ENCODE assay signal across 13 cellular contexts in genomic region chr16:53933407-53933806, GRCh38.
A peak's percentile ranks its signal among the peaks of the same experiment; 100 is the strongest.
DNase-seq lines count a peak whose midpoint lies in the region; ATAC-seq and TF ChIP-seq lines count a peak whose summit lies in the region.
"Had no signal": no experiment of that assay in that cellular context is flagged by ENCODE, and none has a peak within 500 bp of the region (broad histone marks: within the 10 kb centered on the region; RNA-seq: fewer than 3 reads in every experiment).

No MANE protein-coding gene starts in this region.

- peak; percentile 60; the same call in 2 of the 3 replicates for ATAC-seq in DND-41 (ENCODE audit: insufficient read depth, low read depth)

- in situ Hi-C loops in GM13977 (cut with MboI; ENCODE audit: low pct_unique_long_range_greater_than_20kb, low sequenced_read_pairs, unreplicated experiment): no loop called here

- H3K27me3 ChIP-seq in DND-41 (ENCODE audit: insufficient read depth, low read length, poor library complexity): no peaks in the 10 kb centered on the region

- no peaks in the 10 kb centered on the region for H3K79me2 ChIP-seq in DND-41 (ENCODE audit: insufficient read depth, low read length)

- no peaks in the 10 kb centered on the region for H3K9me3 ChIP-seq in DND-41 (ENCODE audit: insufficient read depth, low read length, severe bottlenecking)

- H4K20me1 ChIP-seq in DND-41 (ENCODE audit: insufficient read depth, low read length): no peaks in the 10 kb centered on the region

- H3K4me1 ChIP-seq in DND-41 (ENCODE audit: insufficient read depth, low read length): peaks cover 28% of the 10 kb centered on the region

- no peak overlapping the region for H3K4me3 ChIP-seq in DND-41 (ENCODE audit: low read depth in 1 of 2, low read length in 2 of 2)

- peaks cover 20% of the 10 kb centered on the region for H3K36me3 ChIP-seq in DND-41 (ENCODE audit: insufficient read depth, low read length)

- peak overlapping the region; percentile 45 for H3K4me2 ChIP-seq in DND-41 (ENCODE audit: insufficient read depth, low read length)
- H3K4me2 ChIP-seq: KMS-11 had no signal

- DNase-seq in NCI-H146 (lab: John Stamatoyannopoulos, UW) (peak; percentile 20), NCI-H146 treated with DMSO at 0.1 percent for 48 hours (lab: John Stamatoyannopoulos, UW; ENCODE audit: unreplicated experiment) (no peak), DND-41 (no peak), NCI-H69 (lab: John Stamatoyannopoulos, UW) (peak; percentile 12), midbrain (lab: John Stamatoyannopoulos, UW) (peak; percentile 19), mucosa of gallbladder (ENCODE audit: low spot score) (no peak), GM13977 (ENCODE audit: low spot score) (no peak)
- no peak for DNase-seq in stimulated activated naive CD4-positive, alpha-beta T cell (lab: John Stamatoyannopoulos, UW)
- DNase-seq: C1 segment of cervical spinal cord, EL, NCI-H2029, NCI-H526 treated with DMSO at 0.1 percent for 48 hours had no signal

- TF ChIP-seq CTCF in DND-41 (IDR thresholded peaks at IDR 0.05; ENCODE audit: borderline replicate concordance, extremely low read depth, low read length, poor library complexity, severe bottlenecking) (no peak), GM13977 (IDR thresholded peaks at IDR 0.05; ENCODE audit: extremely low read depth, insufficient read depth, missing control alignments) (no peak)

- peak overlapping the region; percentile 19 for H3K9ac ChIP-seq in DND-41 (ENCODE audit: low read depth, low read length)
- H3K9ac ChIP-seq: KMS-11 had no signal

- H3K27ac ChIP-seq in DND-41 (ENCODE audit: low read length): peak overlapping the region; percentile 65
- H3K27ac ChIP-seq: KMS-11 had no signal

- H2AFZ ChIP-seq in DND-41 (ENCODE audit: low read depth, low read length): no peak overlapping the region

Comparison
In these comparisons a context has a peak if more than half of its experiments do, and no peak if none do; other contexts are left out.
1. DNase-seq: peak in NCI-H146 (single experiment), NCI-H69 (single experiment) and midbrain (single experiment); none in NCI-H146 treated with DMSO at 0.1 percent for 48 hours (single experiment), DND-41 (single experiment), mucosa of gallbladder (single experiment), stimulated activated naive CD4-positive, alpha-beta T cell (0 of 6) and GM13977 (single experiment).